9 cellular contexts compared by ENCODE assay signal in the genomic region with DNA sequence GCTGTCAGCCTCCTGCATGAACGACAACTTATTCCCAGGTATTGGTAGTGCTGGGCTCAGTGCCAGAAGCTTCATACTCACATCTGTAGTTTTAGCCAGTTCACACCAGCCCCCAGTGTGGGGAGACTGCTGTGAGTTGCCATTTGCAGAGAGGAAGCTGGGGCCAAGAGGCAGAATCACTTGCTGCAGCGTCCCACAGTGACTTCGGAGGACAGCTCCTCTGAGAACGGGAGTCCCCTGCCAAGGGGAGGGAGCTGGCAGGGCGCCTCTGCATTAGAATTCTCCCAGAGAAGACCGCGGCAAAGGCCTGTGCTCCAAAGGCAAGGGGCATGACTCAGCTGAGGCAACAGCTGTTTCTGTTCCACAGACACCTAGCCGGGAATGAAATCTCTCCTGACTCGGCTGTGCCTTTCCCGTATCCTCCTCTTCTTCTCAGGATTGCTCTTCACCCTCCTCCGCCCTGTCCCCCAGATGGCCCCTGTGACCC. TPM values are rescaled to one million over a fixed set of nuclear protein-coding genes. Genes with fewer than 3 reads are reported as not detected.
DNase-seq lines count a peak whose midpoint lies in the region; ATAC-seq and TF ChIP-seq lines count a peak whose summit lies in the region.
"Had no signal": no experiment of that assay in that cellular context is flagged by ENCODE, and none has a peak within 500 bp of the region (broad histone marks: within the 10 kb centered on the region; RNA-seq: fewer than 3 reads in every experiment).

No MANE protein-coding gene starts in this region.

- POLR2A ChIA-PET in WTC11 (lab: Charles Lee) = no interaction called here

- H3K27ac Mint-ChIP-seq in T-helper 1 cell treated with Interleukin-12 subunit alpha and Interleukin-12 subunit beta and Interleukin-4 antibody, amounts not matched to agents 30 μg/mL and 1 μg/mL, for 36 hours = peak overlapping the region; percentile 42
- H3K27ac Mint-ChIP-seq in WTC11 = no peak overlapping the region

- peaks cover 65% of the 10 kb centered on the region for H3K36me3 Mint-ChIP-seq in T-helper 1 cell treated with Interleukin-12 subunit alpha and Interleukin-12 subunit beta and Interleukin-4 antibody, amounts not matched to agents 30 μg/mL and 1 μg/mL, for 36 hours (ENCODE audit: low read depth)
- H3K36me3 Mint-ChIP-seq in WTC11 = no peaks in the 10 kb centered on the region
- H3K36me3 Mint-ChIP-seq: IgD-negative memory B cell had no signal

- CTCF ChIA-PET in WTC11 (lab: Charles Lee) = interaction anchor here (1.1 to 7.7 kb wide), 7 partner anchors 10 to 86 kb away, joined by 3 to 70 read pairs (median 5); partner anchors contain the start of gene MAL

- DNase-seq in EH (ENCODE audit: low read depth) (peak; percentile 72), globus pallidus (ENCODE audit: low spot score) (peak; percentile 94), putamen (ENCODE audit: low spot score) (peak; percentile 89), WTC11 (ENCODE audit: low spot score) (no peak)

- peak; percentile 42 for ATAC-seq in HG02678 (IDR thresholded peaks at IDR 0.05; ENCODE audit: unreplicated experiment)
- no peak for ATAC-seq in WTC11
- no peak for ATAC-seq in GM19324 (IDR thresholded peaks at IDR 0.05; ENCODE audit: low FRiP score, unreplicated experiment)
- ATAC-seq in GM19328 (IDR thresholded peaks at IDR 0.05; ENCODE audit: unreplicated experiment) = no peak

- H3K4me3 Mint-ChIP-seq in T-helper 1 cell treated with Interleukin-12 subunit alpha and Interleukin-12 subunit beta and Interleukin-4 antibody, amounts not matched to agents 30 μg/mL and 1 μg/mL, for 36 hours = no peak overlapping the region
- no peak overlapping the region for H3K4me3 Mint-ChIP-seq in WTC11

- no peak for TF ChIP-seq CTCF in WTC11 (IDR thresholded peaks at IDR 0.05)

- no peaks in the 10 kb centered on the region for H3K9me3 Mint-ChIP-seq in T-helper 1 cell treated with Interleukin-12 subunit alpha and Interleukin-12 subunit beta and Interleukin-4 antibody, amounts not matched to agents 30 μg/mL and 1 μg/mL, for 36 hours
- H3K9me3 Mint-ChIP-seq in WTC11 = peaks cover 12% of the 10 kb centered on the region

- H3K4me1 Mint-ChIP-seq in T-helper 1 cell treated with Interleukin-12 subunit alpha and Interleukin-12 subunit beta and Interleukin-4 antibody, amounts not matched to agents 30 μg/mL and 1 μg/mL, for 36 hours (ENCODE audit: low read depth) = peaks cover 72% of the 10 kb centered on the region
- H3K4me1 Mint-ChIP-seq in WTC11 = peaks cover 11% of the 10 kb centered on the region; the same call in 1 of the 2 replicates

- H3K27me3 Mint-ChIP-seq in T-helper 1 cell treated with Interleukin-12 subunit alpha and Interleukin-12 subunit beta and Interleukin-4 antibody, amounts not matched to agents 30 μg/mL and 1 μg/mL, for 36 hours (ENCODE audit: low read depth) = no peaks in the 10 kb centered on the region
- H3K27me3 Mint-ChIP-seq in WTC11 (ENCODE audit: low read depth) = peaks cover 2% of the 10 kb centered on the region; the same call in 1 of the 2 replicates

TF ChIP-seq in WTC11, 78 proteins besides CTCF, POLR2A, EP300 and RAD21:
- TF ChIP-seq FOXJ3 (CRISPR knock-in tag; IDR thresholded peaks at IDR 0.05; ENCODE audit: borderline replicate concordance) (no peak), ATF1 (CRISPR knock-in tag; IDR thresholded peaks at IDR 0.05) (no peak), E2F5 (CRISPR knock-in tag; IDR thresholded peaks at IDR 0.05) (no peak), FOXK1 (CRISPR knock-in tag; IDR thresholded peaks at IDR 0.05) (no peak), PREB (CRISPR knock-in tag; IDR thresholded peaks at IDR 0.05; ENCODE audit: borderline replicate concordance) (no peak), NFYB (CRISPR knock-in tag; conservative IDR thresholded peaks at IDR 0.05; ENCODE audit: low read depth) (no peak), E2F1 (CRISPR knock-in tag; IDR thresholded peaks at IDR 0.05) (no peak), NFATC4 (CRISPR knock-in tag; IDR thresholded peaks at IDR 0.05) (no peak), PRRX2 (CRISPR knock-in tag; IDR thresholded peaks at IDR 0.05) (no peak), TP53 (CRISPR knock-in tag; IDR thresholded peaks at IDR 0.05) (no peak), SP1 (CRISPR knock-in tag; conservative IDR thresholded peaks at IDR 0.05) (no peak), ZNF138 (CRISPR knock-in tag; conservative IDR thresholded peaks at IDR 0.05) (no peak), ZNF232 (CRISPR knock-in tag; IDR thresholded peaks at IDR 0.05) (no peak), ATF3 (CRISPR knock-in tag; conservative IDR thresholded peaks at IDR 0.05) (no peak)
- TF ChIP-seq, protein P1, sequence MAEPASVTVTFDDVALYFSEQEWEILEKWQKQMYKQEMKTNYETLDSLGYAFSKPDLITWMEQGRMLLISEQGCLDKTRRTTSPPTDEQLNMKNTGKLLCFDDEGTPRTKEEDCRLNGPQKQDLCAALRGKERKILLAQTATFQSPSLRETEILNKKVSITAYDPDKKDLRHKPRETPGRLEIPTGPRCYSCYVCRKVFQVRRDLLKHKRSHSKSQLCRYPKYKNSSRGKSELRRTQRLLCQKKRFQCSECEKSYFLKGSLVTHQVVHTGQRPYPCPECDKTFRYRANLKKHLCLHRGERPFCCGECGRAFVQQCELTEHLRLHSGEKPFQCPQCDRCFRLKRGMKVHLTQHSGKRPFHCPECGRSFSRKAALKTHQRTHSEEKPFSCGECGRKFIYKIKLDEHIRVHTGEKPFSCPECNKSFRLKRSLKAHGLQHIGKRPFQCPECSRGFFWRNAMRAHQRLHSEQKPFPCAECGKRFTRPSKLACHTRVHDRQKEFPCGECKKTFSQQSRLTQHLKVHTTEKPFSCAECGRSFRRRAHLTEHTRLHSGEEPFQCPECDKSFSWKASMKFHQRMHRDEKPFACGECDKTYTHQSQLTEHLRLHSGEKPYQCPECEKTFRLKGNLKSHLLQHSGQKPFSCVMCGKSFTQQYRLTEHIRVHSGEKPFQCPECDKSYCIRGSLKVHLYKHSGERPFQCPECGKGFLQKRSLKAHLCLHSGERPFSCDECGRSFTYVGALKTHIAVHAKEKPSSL (CRISPR knock-in tag; conservative IDR thresholded peaks at IDR 0.05) = no peak

RNA-seq across cellular contexts. Expression of gene MAL, which starts 17.8 kb away (rescaled TPM):
- total RNA-seq in WTC11 (2021) = 0.22 to 0.39 TPM in 2 of 3 replicates, not detected in the other
